14 cellular contexts compared by ENCODE assay signal in the genomic region with DNA sequence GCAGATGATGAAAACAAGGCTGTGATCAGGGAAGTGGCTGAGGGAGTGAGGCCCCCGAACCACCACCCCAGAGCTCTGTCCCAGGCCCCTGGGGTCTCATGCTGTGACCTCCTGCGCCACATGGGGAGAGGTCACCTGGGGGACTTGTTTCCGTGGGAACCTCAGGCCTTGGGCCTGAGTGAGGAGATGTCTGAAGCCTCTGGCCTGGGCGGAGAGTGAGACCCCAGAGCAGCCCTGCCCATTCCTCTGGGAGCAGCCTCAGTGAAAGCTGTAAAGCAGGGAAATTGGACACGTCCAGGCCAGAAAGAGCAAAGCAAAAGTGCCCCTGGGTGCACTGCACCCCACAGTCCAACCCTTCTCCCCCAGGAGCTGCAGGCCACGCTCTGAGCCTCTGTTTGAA. TPM values are rescaled to one million over a fixed set of nuclear protein-coding genes. Genes with fewer than 3 reads are reported as not detected.
DNase-seq lines count a peak whose midpoint lies in the region; ATAC-seq and TF ChIP-seq lines count a peak whose summit lies in the region.
"Had no signal": no experiment of that assay in that cellular context is flagged by ENCODE, and none has a peak within 500 bp of the region (broad histone marks: within the 10 kb centered on the region; RNA-seq: fewer than 3 reads in every experiment).

No MANE protein-coding gene starts in this region.

- peaks cover 16% of the 10 kb centered on the region for H3K4me1 ChIP-seq in Caco-2
- peaks cover 7 to 15% of the 10 kb centered on the region in 2 experiments for H3K4me1 ChIP-seq in neutrophil (ENCODE audit: control insufficient read depth in 1 of 2, insufficient read depth in 1 of 2, low read depth in 1 of 2, low read length in 1 of 2)
- H3K4me1 ChIP-seq: A549 had no signal

- peaks cover 7% of the 10 kb centered on the region for H3K4me1 Mint-ChIP-seq in Caco-2 (ENCODE audit: low read depth, unreplicated experiment)

- peak overlapping the region; percentile 4 for H3K27ac ChIP-seq in angular gyrus (ENCODE audit: low read depth, low read length)
- H3K27ac ChIP-seq in neutrophil = peak overlapping the region; percentile 34
- H3K27ac ChIP-seq in temporal lobe (ENCODE audit: low read depth, low read length) = peak overlapping the region; percentile 50
- H3K27ac ChIP-seq: A549 had no signal

- TF ChIP-seq CTCF in Caco-2 (IDR thresholded peaks at IDR 0.05; ENCODE audit: insufficient read depth in 1 of 2, low read depth in 1 of 2, low read length in 1 of 2, severe bottlenecking in 1 of 2, unreplicated experiment in 1 of 2) (no peak), neutrophil (IDR thresholded peaks at IDR 0.05) (no peak)

- H3K27me3 ChIP-seq in Caco-2 (replicated peaks; ENCODE audit: control insufficient read depth, insufficient read depth, low read length) = no peaks in the 10 kb centered on the region
- H3K27me3 ChIP-seq in neutrophil = no peaks in the 10 kb centered on the region

- H3K36me3 ChIP-seq in Caco-2 (ENCODE audit: control insufficient read depth, insufficient read depth, low read length) (no peaks in the 10 kb centered on the region), neutrophil (peaks cover 20% of the 10 kb centered on the region)

- no peaks in the 10 kb centered on the region for H3K27me3 Mint-ChIP-seq in Caco-2 (ENCODE audit: insufficient read depth, unreplicated experiment)
- H3K27me3 Mint-ChIP-seq: CD4-positive, alpha-beta T cell; IgD-negative memory B cell had no signal

- POLR2A ChIA-PET in Caco-2 (lab: Charles Lee) = no interaction called here

- H3K4me3 ChIP-seq in Caco-2 (ENCODE audit: low read depth, low read length) (no peak overlapping the region), neutrophil (ENCODE audit: low read depth in 1 of 2, low read length in 1 of 2) (no peak overlapping the region)
- H3K4me3 ChIP-seq: A549 had no signal

- ATAC-seq in GM18498 (IDR thresholded peaks at IDR 0.05; ENCODE audit: unreplicated experiment) (no peak), HG02885 (IDR thresholded peaks at IDR 0.05; ENCODE audit: poor library complexity, unreplicated experiment) (no peak)
- ATAC-seq: A549 had no signal

- H3K27ac Mint-ChIP-seq in Caco-2 (ENCODE audit: unreplicated experiment) = peak overlapping the region; percentile 83
- H3K27ac Mint-ChIP-seq: CD4-positive, alpha-beta T cell; IgD-negative memory B cell had no signal

- no TSS peak for BruUV-seq in Caco-2 (replicated peaks; lab: Mats Ljungman, UMichigan)

- intact Hi-C loops in Caco-2 (cut with micrococcal nuclease; ENCODE audit: unreplicated experiment) = no loop called here

- peaks cover 8% of the 10 kb centered on the region for H3K36me3 Mint-ChIP-seq in Caco-2 (ENCODE audit: insufficient read depth, unreplicated experiment)
- H3K36me3 Mint-ChIP-seq: IgD-negative memory B cell had no signal

- H3K4me3 Mint-ChIP-seq in Caco-2 (ENCODE audit: unreplicated experiment) = no peak overlapping the region
- H3K4me3 Mint-ChIP-seq: CD4-positive, alpha-beta T cell; H9; IgD-negative memory B cell had no signal

- H3K9me3 ChIP-seq in Caco-2 = no peaks in the 10 kb centered on the region
- H3K9me3 ChIP-seq in neutrophil = no peaks in the 10 kb centered on the region
- H3K9me3 ChIP-seq: A549 had no signal

- H3K9me3 Mint-ChIP-seq in Caco-2 (ENCODE audit: unreplicated experiment) = no peaks in the 10 kb centered on the region
- H3K9me3 Mint-ChIP-seq: CD4-positive, alpha-beta T cell; H9; IgD-negative memory B cell had no signal

- CTCF ChIA-PET in Caco-2 (lab: Charles Lee) = no interaction called here

- DNase-seq in Caco-2 (no peak), cerebellum (ENCODE audit: low spot score) (no peak), DMS53 treated with DMSO at 0.1 percent for 48 hours (lab: John Stamatoyannopoulos, UW; ENCODE audit: unreplicated experiment) (no peak)
- DNase-seq: CD4-positive, alpha-beta T cell; EL; GOT3; H9 had no signal

RNA-seq across cellular contexts. Expression of gene NPHP4, which starts 16.5 kb away (rescaled TPM):
- 12.3 TPM in 2 replicates for total RNA-seq in Caco-2 (2022)
- total RNA-seq in temporal lobe = 6.9 TPM
- 21.7 TPM for total RNA-seq in cerebellum

RNA-seq across cellular contexts. Expression of gene KCNAB2, which starts 37.0 kb away (rescaled TPM):
- total RNA-seq in Caco-2 (2022) (9.6 and 11.0 TPM in 2 replicates), temporal lobe (9.1 TPM), cerebellum (6.4 TPM)
